In the genomic region with DNA sequence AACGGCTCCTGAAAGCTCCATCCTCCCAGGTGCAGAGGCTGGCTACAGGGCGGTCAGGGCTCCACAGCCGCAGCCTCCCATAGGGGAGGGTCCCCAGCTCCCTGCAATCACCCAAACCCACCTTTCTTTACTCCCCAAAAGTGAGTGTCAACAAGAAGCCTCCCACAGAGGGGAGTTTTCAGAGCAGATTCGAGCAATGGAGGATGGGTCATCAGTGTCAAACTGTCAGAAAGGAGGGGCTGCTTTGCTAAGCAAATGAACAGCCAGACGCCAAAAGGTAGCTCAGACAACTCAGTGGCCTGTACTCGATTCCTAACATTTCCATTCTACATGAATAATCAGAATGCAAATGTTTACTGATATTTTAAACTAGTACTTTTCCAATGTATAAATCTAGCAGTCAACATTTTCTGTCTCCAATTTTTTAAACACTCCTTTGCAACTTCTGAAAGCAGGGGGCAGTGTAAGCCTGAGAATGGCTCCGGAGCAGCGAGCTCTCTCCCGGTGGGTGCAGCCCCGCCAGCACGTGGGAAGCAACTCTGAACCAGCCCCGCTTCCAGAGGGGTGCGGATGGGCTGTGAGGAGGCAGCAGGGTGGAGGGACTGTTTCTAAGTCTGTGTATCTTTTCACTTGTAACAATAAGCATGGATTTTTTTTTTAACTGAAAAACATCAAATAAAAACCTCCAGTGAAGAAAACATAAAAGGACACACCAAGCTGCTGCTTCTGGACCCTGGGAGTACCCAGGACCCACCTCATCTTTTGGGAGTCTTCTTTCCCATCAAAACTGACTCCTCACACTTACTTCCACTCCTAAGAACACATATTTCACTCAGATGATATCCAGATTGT, we compare ENCODE assay signal across 8 cellular contexts. TPM values are rescaled to one million over a fixed set of nuclear protein-coding genes. Genes with fewer than 3 reads are reported as not detected.
A peak's percentile ranks its signal among the peaks of the same experiment; 100 is the strongest.
DNase-seq lines count a peak whose midpoint lies in the region; ATAC-seq, FAIRE-seq and TF ChIP-seq lines count a peak whose summit lies in the region.

No MANE protein-coding gene starts in this region.

- H3K4me3 Mint-ChIP-seq in activated B cell treated with CpG ODN at 0.5 μM for 24 hours = no peak overlapping the region

- intact Hi-C loops in activated B cell treated with CpG ODN at 0.5 μM for 24 hours (cut with micrococcal nuclease) = loop anchor here (1.0 to 10.0 kb wide), 4 partner anchors 57 to 292 kb away; a partner anchor contains a TSS

- H3K27me3 Mint-ChIP-seq in activated B cell treated with CpG ODN at 0.5 μM for 24 hours = no peaks in the 10 kb centered on the region

- FAIRE-seq in bronchial epithelial cell (lab: Jason Lieb, UNC) (no peak), islet of Langerhans (lab: Jason Lieb, UNC) (peak; percentile 73)

- H3K4me3 ChIP-seq in GM06990 (replicated peaks; ENCODE audit: low read depth, low read length) (no peak overlapping the region), bronchial epithelial cell (ENCODE audit: low read depth, low read length) (no peak overlapping the region)

- H3K9me3 Mint-ChIP-seq in activated B cell treated with CpG ODN at 0.5 μM for 24 hours = no peaks in the 10 kb centered on the region

- CTCF ChIA-PET in activated B cell treated with CpG ODN at 0.5 μM for 24 hours (lab: Charles Lee) = interaction anchor here (0.6 to 3.6 kb wide), 23 partner anchors 10 to 839 kb away, joined by 3 to 46 read pairs (median 3); a partner anchor contains a TSS

- TF ChIP-seq CTCF in GM06990 (IDR thresholded peaks at IDR 0.05; ENCODE audit: insufficient read depth, low read length, poor library complexity, severe bottlenecking) (peak; percentile 60), activated B cell treated with CpG ODN at 0.5 μM for 24 hours (IDR thresholded peaks at IDR 0.05) (no peak), bronchial epithelial cell (IDR thresholded peaks at IDR 0.05; ENCODE audit: insufficient read depth, low read length, severe bottlenecking) (peak; percentile 56)

- no peak for TF ChIP-seq POLR2A in GM18505 (IDR thresholded peaks at IDR 0.05; ENCODE audit: borderline replicate concordance, extremely low read depth, insufficient read depth, insufficient read length)

- H3K27ac Mint-ChIP-seq in activated B cell treated with CpG ODN at 0.5 μM for 24 hours = no peak overlapping the region

- POLR2A ChIA-PET in activated B cell treated with CpG ODN at 0.5 μM for 24 hours (lab: Charles Lee) = interaction anchor here (0.5 to 1.1 kb wide), 3 partner anchors 114 to 377 kb away, joined by 3 to 10 read pairs (median 4); a partner anchor contains a TSS

- H3K27me3 ChIP-seq in GM06990 (replicated peaks; ENCODE audit: control insufficient read depth, insufficient read depth, low read length) = no peaks in the 10 kb centered on the region
- H3K27me3 ChIP-seq in bronchial epithelial cell (ENCODE audit: control insufficient read depth, insufficient read depth, low read length) = no peaks in the 10 kb centered on the region

- H3K4me1 Mint-ChIP-seq in activated B cell treated with CpG ODN at 0.5 μM for 24 hours = peaks cover 6% of the 10 kb centered on the region

- H3K36me3 ChIP-seq in GM06990 (ENCODE audit: control insufficient read depth, insufficient read depth, low read length) (peaks cover 18% of the 10 kb centered on the region), bronchial epithelial cell (ENCODE audit: control insufficient read depth, insufficient read depth, low read length) (peaks cover 24% of the 10 kb centered on the region)

- ATAC-seq in activated B cell treated with CpG ODN at 0.5 μM for 24 hours (ENCODE audit: low read depth) (peak; percentile 65), GM18505 (IDR thresholded peaks at IDR 0.05; ENCODE audit: unreplicated experiment) (no peak), HG02938 (IDR thresholded peaks at IDR 0.05; ENCODE audit: unreplicated experiment) (no peak)

- H3K36me3 Mint-ChIP-seq in activated B cell treated with CpG ODN at 0.5 μM for 24 hours (ENCODE audit: low read depth) = peaks cover 59% of the 10 kb centered on the region

- DNase-seq in GM06990 (ENCODE audit: extremely low read depth, insufficient read length) = no peak
- DNase-seq in NCI-H1092 (lab: John Stamatoyannopoulos, UW) = peak; percentile 57
- DNase-seq in activated B cell treated with CpG ODN at 0.5 μM for 24 hours = peak; percentile 27
- peak; percentile 35 for DNase-seq in bronchial epithelial cell (ENCODE audit: low read depth)
- peak; percentile 49 for DNase-seq in stimulated activated CD4-positive, alpha-beta T cell treated with anti-CD3 and anti-CD28 coated beads, Interleukin-2, amount 100 ng/mL, for 4 hours (ENCODE audit: low read depth)

RNA-seq across cellular contexts. Expression of a gene that starts 54.9 kb away (rescaled TPM):
- total RNA-seq in activated B cell treated with CpG ODN at 0.5 μM for 24 hours = 24.9 and 26.9 TPM in 2 replicates
- 3.2 and 5.2 TPM in 2 replicates for total RNA-seq in bronchial epithelial cell
